In the genomic region with DNA sequence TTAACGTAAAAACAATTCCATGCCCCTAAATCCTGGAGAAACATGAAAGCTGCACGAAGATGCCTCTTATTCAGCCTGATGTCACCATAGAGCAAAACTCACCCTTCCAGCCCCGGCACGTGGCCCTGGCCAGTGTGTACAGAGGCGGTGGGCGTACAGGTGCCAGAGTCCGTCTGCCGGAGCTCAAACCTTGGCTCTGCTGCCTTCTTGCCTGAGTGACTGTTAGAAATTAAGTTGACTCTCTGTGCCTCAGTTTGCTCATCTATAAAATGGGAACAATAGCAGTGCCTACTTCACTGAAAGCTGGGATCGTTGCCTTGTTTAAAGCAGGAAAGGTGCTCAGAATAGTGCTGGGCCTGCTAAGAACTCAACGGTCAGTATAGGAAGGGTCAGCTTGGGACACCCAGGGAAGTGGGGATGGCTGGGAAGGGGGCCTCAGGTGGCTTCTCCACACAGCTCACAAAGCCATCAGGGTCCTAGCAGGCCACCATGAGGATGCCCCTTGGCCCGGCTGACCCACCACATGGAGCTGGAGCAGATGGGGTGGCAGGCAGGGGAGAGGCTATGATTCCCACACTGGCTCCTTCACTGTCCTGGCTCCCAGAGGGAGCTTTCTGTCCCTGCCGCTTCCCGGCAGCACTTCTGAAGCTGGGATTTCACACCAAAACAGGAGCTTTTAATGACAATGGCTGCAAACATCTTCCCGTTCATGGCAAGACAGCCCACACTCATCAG, we compare ENCODE assay signal across 26 cellular contexts.
DNase-seq lines count a peak whose midpoint lies in the region; ATAC-seq, FAIRE-seq and TF ChIP-seq lines count a peak whose summit lies in the region.
"Had no signal": no experiment of that assay in that cellular context is flagged by ENCODE, and none has a peak within 500 bp of the region (broad histone marks: within the 10 kb centered on the region; RNA-seq: fewer than 3 reads in every experiment).

No MANE protein-coding gene starts in this region.

- no peaks in the 10 kb centered on the region for H3K4me1 ChIP-seq in kidney (ENCODE audit: control insufficient read depth in 1 of 2, insufficient read depth in 1 of 2, low read depth in 1 of 2, low read length in 2 of 2)
- H3K4me1 ChIP-seq in neuronal stem cell (ENCODE audit: control insufficient read depth in 2 of 2, insufficient read depth in 1 of 2, low read depth in 1 of 2, low read length in 2 of 2) = peaks cover 0 to 9% of the 10 kb centered on the region in 2 donors
- no peaks in the 10 kb centered on the region for H3K4me1 ChIP-seq in aorta (ENCODE audit: control insufficient read depth in 1 of 2, insufficient read depth in 2 of 2, low read length in 2 of 2)
- H3K4me1 ChIP-seq: Caco-2 had no signal

- H3K9me3 ChIP-seq in kidney (ENCODE audit: control insufficient read depth in 1 of 2, low read length in 2 of 2) = no peaks in the 10 kb centered on the region
- no peaks in the 10 kb centered on the region for H3K9me3 ChIP-seq in neuronal stem cell (replicated peaks in 1 of 2; ENCODE audit: control insufficient read depth in 2 of 2, insufficient read depth in 1 of 2, low read depth in 1 of 2, low read length in 2 of 2)
- no peaks in the 10 kb centered on the region for H3K9me3 ChIP-seq in aorta (ENCODE audit: control insufficient read depth, low read length)
- H3K9me3 ChIP-seq: Caco-2, MG63 had no signal

- H3K4me1 Mint-ChIP-seq in brain (peaks cover 26% of the 10 kb centered on the region), HFFc6 (ENCODE audit: low read depth) (no peaks in the 10 kb centered on the region)
- H3K4me1 Mint-ChIP-seq: CD4-positive, alpha-beta memory T cell had no signal

- TF ChIP-seq CTCF in brain (conservative IDR thresholded peaks at IDR 0.05) (no peak), kidney (IDR thresholded peaks at IDR 0.05; ENCODE audit: borderline replicate concordance, extremely low read depth, insufficient read depth) (no peak), GM20000 (IDR thresholded peaks at IDR 0.05; ENCODE audit: extremely low read depth, missing control alignments) (no peak), HFFc6 (IDR thresholded peaks at IDR 0.05) (no peak)

- DNase-seq in kidney (peak; percentile 30), neuronal stem cell (ENCODE audit: low spot score) (no peak), aorta (peak; percentile 9 to 51), GM20000 (ENCODE audit: low spot score) (no peak), HFFc6 (no peak)
- DNase-seq: C1 segment of cervical spinal cord; Caco-2; CD4-positive, alpha-beta memory T cell; DMS79; GF-D8; KG1; MG63; NCI-H1417; NCI-H1694; NCI-H2081; NCI-H2227 treated with DMSO at 0.1 percent for 48 hours; NCI-H526 treated with DMSO at 0.1 percent for 48 hours; SIG-M5 had no signal

- no peak overlapping the region for H2AFZ ChIP-seq in neuronal stem cell (ENCODE audit: low read length)

- H3K9ac ChIP-seq in kidney (ENCODE audit: low read length in 2 of 2) (no peak overlapping the region), neuronal stem cell (ENCODE audit: low read depth, low read length, poor library complexity) (no peak overlapping the region)

- no peak overlapping the region for H2AK5ac ChIP-seq in neuronal stem cell (ENCODE audit: low read depth, low read length)

- H3K4ac ChIP-seq in neuronal stem cell (ENCODE audit: low read length) = no peak overlapping the region

- H3K4me3 Mint-ChIP-seq in brain = no peak overlapping the region
- no peak overlapping the region for H3K4me3 Mint-ChIP-seq in HFFc6
- H3K4me3 Mint-ChIP-seq: CD4-positive, alpha-beta memory T cell had no signal

- H3K27me3 Mint-ChIP-seq in brain (peaks cover 8% of the 10 kb centered on the region), HFFc6 (ENCODE audit: insufficient read depth) (peaks cover 6% of the 10 kb centered on the region)

- H3K9me3 Mint-ChIP-seq in brain (peaks cover 0 to 5% (median under 1%) of the 10 kb centered on the region in 5 experiments), HFFc6 (peaks cover 31% of the 10 kb centered on the region)

- peaks cover 0 to 43% (median 0%) of the 10 kb centered on the region in 3 experiments for H3K27me3 ChIP-seq in neuronal stem cell (ENCODE audit: control insufficient read depth in 3 of 3, insufficient read depth in 3 of 3, low read depth in 1 of 3, low read length in 3 of 3)
- H3K27me3 ChIP-seq in aorta (ENCODE audit: control insufficient read depth in 1 of 2, insufficient read depth in 2 of 2, low read length in 1 of 2) = no peaks in the 10 kb centered on the region
- H3K27me3 ChIP-seq: MG63 had no signal

- no peaks in the 10 kb centered on the region for H3K79me1 ChIP-seq in neuronal stem cell (ENCODE audit: low read depth, low read length)

- FAIRE-seq in kidney (lab: Jason Lieb, UNC) = no peak
- FAIRE-seq: GM12892, HTR-8/SVneo had no signal

- no peak overlapping the region for H3K4me2 ChIP-seq in neuronal stem cell (ENCODE audit: insufficient read depth, low read length, poor library complexity, severe bottlenecking)

- no peak overlapping the region for H2BK5ac ChIP-seq in neuronal stem cell (ENCODE audit: low read length)

- H3K36me3 Mint-ChIP-seq in brain = no peaks in the 10 kb centered on the region
- no peaks in the 10 kb centered on the region; the same call in 1 of the 2 replicates for H3K36me3 Mint-ChIP-seq in HFFc6 (ENCODE audit: low read depth)
- H3K36me3 Mint-ChIP-seq: CD4-positive, alpha-beta memory T cell had no signal

- no peak overlapping the region for H3K14ac ChIP-seq in neuronal stem cell (ENCODE audit: low read length)

- H2BK120ac ChIP-seq in neuronal stem cell (ENCODE audit: low read depth, low read length) = peak overlapping the region; percentile 49

- H4K8ac ChIP-seq in neuronal stem cell (ENCODE audit: low read depth, low read length) = no peak overlapping the region

- H3K36me3 ChIP-seq in kidney (ENCODE audit: control insufficient read depth in 1 of 2, insufficient read depth in 2 of 2, low read length in 2 of 2) (no peaks in the 10 kb centered on the region), neuronal stem cell (replicated peaks in 1 of 2; ENCODE audit: control insufficient read depth in 2 of 2, insufficient read depth in 2 of 2, low read length in 2 of 2) (no peaks in the 10 kb centered on the region), aorta (ENCODE audit: control insufficient read depth in 1 of 2, insufficient read depth in 2 of 2, low read length in 1 of 2) (no peaks in the 10 kb centered on the region)
- H3K36me3 ChIP-seq: MG63 had no signal

- H3K27ac ChIP-seq in kidney (ENCODE audit: low read depth in 2 of 2, low read length in 2 of 2) = no peak overlapping the region
- H3K27ac ChIP-seq in neuronal stem cell (replicated peaks; ENCODE audit: low read length) = no peak overlapping the region
- H3K27ac ChIP-seq in aorta (ENCODE audit: low read depth in 1 of 2, low read length in 2 of 2) = no peak overlapping the region
- H3K27ac ChIP-seq: RWPE1, SK-N-MC had no signal

- H4K91ac ChIP-seq in neuronal stem cell (ENCODE audit: low read depth, low read length, poor library complexity) = no peak overlapping the region

- no peak overlapping the region for H2BK15ac ChIP-seq in neuronal stem cell (ENCODE audit: low read length)

- H3K27ac Mint-ChIP-seq in brain = peak overlapping the region in 3 of 5 experiments; percentile 36 to 82 (median 38)
- H3K27ac Mint-ChIP-seq in HFFc6 = no peak overlapping the region
- H3K27ac Mint-ChIP-seq: CD4-positive, alpha-beta memory T cell had no signal

- ATAC-seq in aorta (ENCODE audit: low FRiP score) (no peak), HG02763 (IDR thresholded peaks at IDR 0.05; ENCODE audit: unreplicated experiment) (no peak)
- ATAC-seq: HCT116, Panc1 had no signal

- H3K23ac ChIP-seq in neuronal stem cell (ENCODE audit: low read depth, low read length, poor library complexity) = no peak overlapping the region

- H2BK12ac ChIP-seq in neuronal stem cell (ENCODE audit: low read length) = no peak overlapping the region

- H3K18ac ChIP-seq in neuronal stem cell (ENCODE audit: low read length) = peak overlapping the region; percentile 6

- H3K4me3 ChIP-seq in kidney (ENCODE audit: low read length in 2 of 2) = no peak overlapping the region
- no peak overlapping the region for H3K4me3 ChIP-seq in neuronal stem cell (ENCODE audit: low read length in 2 of 2)
- no peak overlapping the region for H3K4me3 ChIP-seq in aorta (ENCODE audit: low read length in 2 of 2)
- H3K4me3 ChIP-seq: MG63, SK-N-MC had no signal

- intact Hi-C loops in kidney (cut with DNase I) = no loop called here
- intact Hi-C loops in aorta (cut with DNase I) = no loop called here

- no CpG with 5 or more reads among the region's 14 CpGs for WGBS in neuronal stem cell (ENCODE audit: extremely low coverage in 2 of 2, insufficient read length in 2 of 2, insufficient replicate concordance in 1 of 2), 2 donors
- WGBS in aorta, 2 donors = 79% methylated on average over 14 of the region's 14 CpGs

Comparison
In these comparisons a context has a peak if more than half of its experiments do, and no peak if none do; other contexts are left out.
1. DNase-seq: peak in kidney (single experiment) and aorta (2 of 2); none in neuronal stem cell (single experiment), GM20000 (single experiment) and HFFc6 (single experiment).